1 cellular context compared by ENCODE assay signal in the genomic region with DNA sequence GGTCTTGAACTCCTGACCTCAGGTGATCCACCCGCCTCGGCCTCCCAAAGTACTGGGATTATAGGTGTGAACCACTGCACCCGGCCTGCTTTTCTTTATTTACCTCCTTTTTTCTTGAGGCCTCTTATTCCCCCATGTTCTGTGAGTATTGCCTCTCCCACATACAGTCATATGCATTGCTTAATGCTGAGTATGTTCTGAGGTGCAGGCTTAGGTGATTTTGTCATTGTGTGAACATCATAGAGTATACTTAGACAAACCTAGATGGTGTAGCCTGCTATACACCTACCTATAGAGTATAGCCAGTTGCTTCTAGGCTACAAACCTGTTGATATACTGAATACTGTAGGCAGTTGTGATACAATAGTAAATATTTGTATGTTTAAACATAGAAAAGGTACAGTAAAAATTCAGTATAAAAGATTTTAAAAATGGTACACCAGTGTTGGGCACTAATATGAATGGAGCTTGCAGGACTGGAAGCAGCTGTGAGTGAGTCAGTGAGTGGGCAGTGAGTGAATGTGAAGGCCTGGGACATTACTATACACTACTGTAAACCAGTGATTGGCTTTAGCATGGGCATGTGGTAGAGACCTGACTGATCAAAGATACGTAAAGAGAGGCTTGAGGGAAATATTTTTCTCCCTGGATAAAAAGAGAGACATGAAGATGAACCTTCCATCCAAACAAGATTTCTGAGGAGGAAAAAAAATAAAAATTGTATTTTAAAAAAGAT.
TF ChIP-seq lines count a peak whose summit lies in the region.

No MANE protein-coding gene starts in this region.

TF ChIP-seq in IMR-90, 13 proteins besides CTCF, POLR2A, EP300 and RAD21 (continued from another document):
- TF ChIP-seq CEBPB (IDR thresholded peaks at IDR 0.05; ENCODE audit: low read depth, low read length): peak; percentile 32; the same call in 1 of the 2 replicates
